9 cellular contexts compared by ENCODE assay signal in the genomic region with DNA sequence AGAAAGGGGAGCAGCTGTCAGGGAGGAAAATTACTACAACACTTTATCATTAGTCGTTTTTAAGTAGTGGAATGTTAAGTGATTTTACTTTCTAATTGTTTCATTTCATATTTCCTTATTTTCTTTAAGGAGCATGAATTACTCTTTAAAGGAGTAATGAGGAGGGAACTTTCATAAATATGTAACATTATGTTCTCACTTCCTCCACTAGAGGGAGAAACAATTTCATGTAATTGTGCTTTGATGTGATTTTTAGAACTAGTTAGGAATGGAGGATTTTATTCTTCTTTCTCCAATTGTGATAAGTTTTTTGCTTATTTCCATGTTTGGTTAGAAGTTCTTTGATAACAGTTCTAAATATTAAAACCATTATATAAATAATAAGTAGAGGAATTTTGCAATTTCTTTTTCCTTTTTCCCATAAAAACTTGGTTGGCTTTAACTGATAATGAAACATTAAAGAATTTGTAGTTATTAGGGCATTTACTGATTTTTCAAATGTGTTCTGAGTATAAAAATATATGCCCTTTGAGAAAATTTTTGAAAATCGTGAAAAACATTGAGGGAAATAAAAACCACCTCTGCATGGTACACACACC. TPM values are rescaled to one million over a fixed set of nuclear protein-coding genes. Genes with fewer than 3 reads are reported as not detected.
DNase-seq lines count a peak whose midpoint lies in the region; ATAC-seq, FAIRE-seq and TF ChIP-seq lines count a peak whose summit lies in the region.
"Had no signal": no experiment of that assay in that cellular context is flagged by ENCODE, and none has a peak within 500 bp of the region (broad histone marks: within the 10 kb centered on the region; RNA-seq: fewer than 3 reads in every experiment).

No MANE protein-coding gene starts in this region.

- H3K14ac ChIP-seq in H1 (ENCODE audit: insufficient read length): no peak overlapping the region

- H2BK12ac ChIP-seq in H1 (ENCODE audit: low read depth, low read length): no peak overlapping the region

- peak; percentile 8 for DNase-seq in DMS114 treated with DMSO at 0.1 percent for 48 hours (lab: John Stamatoyannopoulos, UW; ENCODE audit: unreplicated experiment)
- peak; percentile 61 for DNase-seq in GM23338 (ENCODE audit: low spot score)
- peak; percentile 56 for DNase-seq in NCI-H69 (lab: John Stamatoyannopoulos, UW)
- DNase-seq in H1 (ENCODE audit: low read depth in 1 of 2, low spot score in 2 of 2): no peak
- DNase-seq in pancreas: no peak
- DNase-seq in Right ventricle myocardium superior: no peak

- H3K27ac Mint-ChIP-seq in GM23338: no peak overlapping the region

- H2BK15ac ChIP-seq in H1 (ENCODE audit: low read length): no peak overlapping the region

- no peak overlapping the region for H3K23ac ChIP-seq in H1 (ENCODE audit: insufficient read length)

- no peak overlapping the region for H2BK120ac ChIP-seq in H1 (replicated peaks; ENCODE audit: low read depth, low read length)

- H3K36me3 ChIP-seq in GM23338 (ENCODE audit: insufficient read depth) (no peaks in the 10 kb centered on the region; the same call in 1 of the 2 replicates), H1 (ENCODE audit: control insufficient read depth in 2 of 4, insufficient read depth in 4 of 4, low read length in 3 of 4) (peaks cover 4 to 24% (median 14%) of the 10 kb centered on the region in 4 experiments; a peak in 6 of 8 replicates), pancreas (no peaks in the 10 kb centered on the region)

- TF ChIP-seq EP300 in H1 (IDR thresholded peaks at IDR 0.05; ENCODE audit: borderline replicate concordance in 1 of 2, low read depth in 2 of 2, low read length in 2 of 2): no peak

- H3K4me3 Mint-ChIP-seq in GM23338: no peak overlapping the region

- no peak overlapping the region for H3K4ac ChIP-seq in H1 (replicated peaks; ENCODE audit: insufficient read length, low read depth, low read length)

- H3K27me3 ChIP-seq in GM23338 (ENCODE audit: insufficient read depth) (no peaks in the 10 kb centered on the region), H1 (replicated peaks in 1 of 4; ENCODE audit: control insufficient read depth in 3 of 4, extremely low read depth in 1 of 4, insufficient read depth in 3 of 4, low read length in 3 of 4) (no peaks in the 10 kb centered on the region), pancreas (no peaks in the 10 kb centered on the region)

- H3K79me2 ChIP-seq in GM23338 (replicated peaks; ENCODE audit: insufficient read depth): no peaks in the 10 kb centered on the region
- no peaks in the 10 kb centered on the region for H3K79me2 ChIP-seq in H1 (ENCODE audit: control insufficient read depth in 1 of 2, insufficient read depth in 2 of 2, low read length in 2 of 2)

- H3K4me2 ChIP-seq in GM23338 (no peak overlapping the region), H1 (ENCODE audit: insufficient read depth in 1 of 2, low read depth in 2 of 2, low read length in 2 of 2) (no peak overlapping the region)

- no peak overlapping the region for H4K5ac ChIP-seq in H1 (ENCODE audit: insufficient read length, low read depth, low read length)

- no peak overlapping the region for H3K18ac ChIP-seq in H1 (ENCODE audit: extremely low read depth, low read length)

- TF ChIP-seq POLR2A in H1 (IDR thresholded peaks at IDR 0.05; ENCODE audit: control extremely low read depth in 1 of 2, low read depth in 2 of 2, low read length in 2 of 2): no peak

- TF ChIP-seq CTCF in GM23338 (conservative IDR thresholded peaks at IDR 0.05; ENCODE audit: low read depth in 2 of 2): peak in 1 of 2 experiments; percentile 80; a peak in 3 of 4 replicates
- TF ChIP-seq CTCF in H1 (IDR thresholded peaks at IDR 0.05; ENCODE audit: control extremely low read depth in 1 of 3, insufficient read depth in 1 of 3, low read depth in 1 of 3, low read length in 3 of 3): peak in 2 of 3 experiments; percentile 5 to 47; a peak in 2 of 4 replicates
- TF ChIP-seq CTCF in pancreas (IDR thresholded peaks at IDR 0.05): peak; percentile 27 to 59 (median 46)

- no peaks in the 10 kb centered on the region for H3K4me1 Mint-ChIP-seq in GM23338

- H3K27ac ChIP-seq in GM23338 (ENCODE audit: low read depth) (no peak overlapping the region), H1 (ENCODE audit: low read depth, low read length) (no peak overlapping the region), pancreas (no peak overlapping the region)
- H3K27ac ChIP-seq: skin epidermis had no signal

- H3K9ac ChIP-seq in H1 (replicated peaks in 1 of 4; ENCODE audit: extremely low read depth in 1 of 4, low read depth in 3 of 4, low read length in 3 of 4): no peak overlapping the region

- H3K9me2 ChIP-seq in GM23338 (ENCODE audit: insufficient read depth): no peaks in the 10 kb centered on the region

- H2BK5ac ChIP-seq in H1 (ENCODE audit: low read depth, low read length): no peak overlapping the region

- peak in 1 of 2 experiments; percentile 43; a peak in 3 of 4 replicates for TF ChIP-seq RAD21 in H1 (IDR thresholded peaks at IDR 0.05 in 1 of 2, conservative IDR thresholded peaks at IDR 0.05 in 1 of 2; ENCODE audit: low read depth in 2 of 2, low read length in 2 of 2)

- H3K4me3 ChIP-seq in GM23338: no peak overlapping the region
- no peak overlapping the region for H3K4me3 ChIP-seq in H1 (ENCODE audit: extremely low read depth in 1 of 4, insufficient read depth in 2 of 4, low read depth in 3 of 4, low read length in 4 of 4)
- H3K4me3 ChIP-seq in pancreas: no peak overlapping the region
- H3K4me3 ChIP-seq: skin epidermis had no signal

- H3K9me3 Mint-ChIP-seq in GM23338: no peaks in the 10 kb centered on the region

- intact Hi-C loops in pancreas (cut with DNase I): loop anchor here in 2 of 3 donors (5.0 kb wide), 2 partner anchors 106 to 116 kb away; no protein-coding TSS in a partner anchor
- intact Hi-C loops in Right ventricle myocardium superior (cut with DNase I): loop anchor here (5.0 kb wide), 1 partner anchor 111 kb away; no protein-coding TSS in a partner anchor

- ATAC-seq in GM23338 (no peak), pancreas (peak; percentile 70 to 81 (median 78)), HG03039 (IDR thresholded peaks at IDR 0.05; ENCODE audit: unreplicated experiment) (no peak), GM21526 (IDR thresholded peaks at IDR 0.05; ENCODE audit: low FRiP score, unreplicated experiment) (no peak), Right ventricle myocardium superior (ENCODE audit: poor library complexity) (no peak)

- no peak overlapping the region for H4K8ac ChIP-seq in H1 (ENCODE audit: extremely low read depth, insufficient read depth, low read length)

- H2BK20ac ChIP-seq in H1 (ENCODE audit: low read length): no peak overlapping the region

- FAIRE-seq in H1 (lab: Jason Lieb, UNC) (peak; percentile 45), pancreas (lab: Jason Lieb, UNC) (peak; percentile 94)

- 56% methylated on average over 2 of the region's 2 CpGs; no CpG with 5 or more reads in 1 of the 2 experiments for WGBS in H1 (ENCODE audit: extremely low coverage in 1 of 2, insufficient coverage in 1 of 2, insufficient read length in 1 of 2, insufficient replicate concordance in 2 of 2, low coverage in 1 of 2, low lambda C conversion rate in 2 of 2, missing lambda C conversion rate in 1 of 2), 2 experiments
- 23 to 25% methylated on average over 2 of the region's 2 CpGs for WGBS in pancreas, 2 donors

- no peak overlapping the region for H2AFZ ChIP-seq in GM23338
- no peak overlapping the region for H2AFZ ChIP-seq in H1 (ENCODE audit: low read length)

- POLR2A ChIA-PET in H1 (lab: Charles Lee; ENCODE audit: partially characterized antibody): interaction anchor here (2.0 to 7.4 kb wide), 2 partner anchors 36 to 39 kb away, joined by 4 to 48 read pairs; partner anchors contain the start of gene PSAT1

- H3K79me1 ChIP-seq in H1 (ENCODE audit: low read depth, low read length): no peaks in the 10 kb centered on the region

- H3F3A ChIP-seq in GM23338 (replicated peaks; ENCODE audit: low read depth): no peaks in the 10 kb centered on the region

- H4K20me1 ChIP-seq in GM23338 (replicated peaks; ENCODE audit: insufficient read depth) (no peaks in the 10 kb centered on the region), H1 (replicated peaks in 1 of 2; ENCODE audit: control insufficient read depth in 1 of 2, insufficient read depth in 2 of 2, low read length in 2 of 2) (peaks cover 0 to 1% of the 10 kb centered on the region in 2 experiments)

- CTCF ChIA-PET in H1 (lab: Charles Lee; ENCODE audit: partially characterized antibody): interaction anchor here (0.7 to 2.6 kb wide), 11 partner anchors 11 to 84 kb away, joined by 3 to 6 read pairs (median 3); partner anchors contain the start of genes CEP78 and PSAT1

- no peak overlapping the region for H2AK5ac ChIP-seq in H1 (ENCODE audit: low read depth, low read length)

- H4K91ac ChIP-seq in H1 (replicated peaks; ENCODE audit: insufficient read length, low read length): no peak overlapping the region

- no peak overlapping the region for H3K56ac ChIP-seq in H1 (replicated peaks; ENCODE audit: insufficient read length, low read depth, low read length)

- no peaks in the 10 kb centered on the region for H3K27me3 Mint-ChIP-seq in GM23338 (ENCODE audit: insufficient read depth, low read depth, poor library complexity)

- H3K9me3 ChIP-seq in H1 (ENCODE audit: insufficient read depth in 2 of 2, low read depth in 1 of 2, low read length in 1 of 2) (no peaks in the 10 kb centered on the region), pancreas (no peaks in the 10 kb centered on the region)

- peaks cover 16% of the 10 kb centered on the region; the same call in 2 of the 3 replicates for H3K36me3 Mint-ChIP-seq in GM23338 (ENCODE audit: low read depth)

- no peaks in the 10 kb centered on the region for H3K23me2 ChIP-seq in H1 (ENCODE audit: low read depth, low read length)

- H3K4me1 ChIP-seq in GM23338 (ENCODE audit: insufficient read depth): no peaks in the 10 kb centered on the region
- H3K4me1 ChIP-seq in H1 (replicated peaks in 1 of 4; ENCODE audit: control insufficient read depth in 3 of 4, insufficient read depth in 4 of 4, low read length in 3 of 4): no peaks in the 10 kb centered on the region
- H3K4me1 ChIP-seq in pancreas: peaks cover 5 to 15% (median 12%) of the 10 kb centered on the region in 3 donors

RNA-seq across cellular contexts. Expression of gene CEP78, which starts 25.6 kb away (rescaled TPM):
- 46.6 and 48.3 TPM in 2 replicates for total RNA-seq in GM23338 (2014; rRNA removed; shearing (Covaris generic))
- 18.7 and 19.9 TPM in 2 replicates for polyA plus RNA-seq in GM23338 (2016; fragmentation: Nextera tagmentation; extraction: Ambion mirVana)
- total RNA-seq in H1 (2021; fragmentation: NEBNext Ultra II Directional; extraction: Animal tissue kit (Norgen Biotek cat#: 25700)): 38.7 and 40.9 TPM in 2 replicates
- polyA plus RNA-seq in H1 (2011; rRNA removed): 10.3 and 17.1 TPM in 2 replicates
- 15.8 TPM for polyA plus RNA-seq in H1 (2011; cell fraction: cytosol; rRNA removed)
- polyA plus RNA-seq in H1 (2011; cell fraction: nucleus; rRNA removed): 37.6 TPM
- polyA plus RNA-seq in H1 (2012, experiment 1 of 2): 15.9 to 28.5 TPM (median 18.7 TPM) in 4 replicates
- 1.9 TPM for polyA plus RNA-seq in H1 (2012, experiment 2 of 2)
- polyA plus RNA-seq in H1 (2013, experiment 1 of 2): 29.1 TPM
- polyA plus RNA-seq in H1 (2013, experiment 2 of 2): 25.4 TPM
- polyA minus RNA-seq in H1 (2011; rRNA and poly(A)+ RNA removed): 19.9 and 28.4 TPM in 2 replicates
- 19.3 TPM for polyA minus RNA-seq in H1 (2011; cell fraction: cytosol; rRNA and poly(A)+ RNA removed)
- polyA minus RNA-seq in H1 (2011; cell fraction: nucleus; rRNA and poly(A)+ RNA removed): 61.9 TPM
- 1 to 10 TPM; 4.1 to 6.5 (median 5.4) TPM for total RNA-seq in pancreas
- 1 to 10 TPM; 3.3 to 5.2 TPM for polyA plus RNA-seq in pancreas
- total RNA-seq in Right ventricle myocardium superior: 2.8 TPM

RNA-seq across cellular contexts. Expression of gene PSAT1, which starts 35.4 kb away (rescaled TPM):
- total RNA-seq in GM23338 (2014; rRNA removed; shearing (Covaris generic)): 486 and 511 TPM in 2 replicates
- polyA plus RNA-seq in GM23338 (2016; fragmentation: Nextera tagmentation; extraction: Ambion mirVana) (386 and 414 TPM in 2 replicates), H1 (2011; rRNA removed) (204 and 233 TPM in 2 replicates), pancreas (1 to 10 TPM; 9.0 to 9.1 TPM)
- 317 and 341 TPM in 2 replicates for total RNA-seq in H1 (2021; fragmentation: NEBNext Ultra II Directional; extraction: Animal tissue kit (Norgen Biotek cat#: 25700))
- polyA plus RNA-seq in H1 (2011; cell fraction: cytosol; rRNA removed): 315 TPM
- 116 TPM for polyA plus RNA-seq in H1 (2011; cell fraction: nucleus; rRNA removed)
- 239 to 279 TPM (median 247 TPM) in 4 replicates for polyA plus RNA-seq in H1 (2012, experiment 1 of 2)
- 169 TPM for polyA plus RNA-seq in H1 (2012, experiment 2 of 2)
- 140 TPM for polyA plus RNA-seq in H1 (2013, experiment 1 of 2)
- polyA plus RNA-seq in H1 (2013, experiment 2 of 2): 141 TPM
- polyA minus RNA-seq in H1 (2011; rRNA and poly(A)+ RNA removed): 229 and 231 TPM in 2 replicates
- polyA minus RNA-seq in H1 (2011; cell fraction: cytosol; rRNA and poly(A)+ RNA removed): 138 TPM
- 122 TPM for polyA minus RNA-seq in H1 (2011; cell fraction: nucleus; rRNA and poly(A)+ RNA removed)
- total RNA-seq in pancreas (100 to 1,000 TPM in 1 of 6 donors, 10 to 100 TPM in 5; 16.5 to 189 (median 27.8) TPM), Right ventricle myocardium superior (0.83 TPM)

Comparison
In these comparisons a context has a peak if more than half of its experiments do, and no peak if none do; other contexts are left out.
1. DNase-seq: peak in DMS114 treated with DMSO at 0.1 percent for 48 hours (single experiment), GM23338 (single experiment) and NCI-H69 (single experiment); none in H1 (0 of 2), pancreas (0 of 6) and Right ventricle myocardium superior (single experiment).
2. ATAC-seq: peak in pancreas (4 of 4); none in GM23338 (single experiment), HG03039 (single experiment), GM21526 (single experiment) and Right ventricle myocardium superior (single experiment).